ENCODE assay signal across 12 cellular contexts in the genomic region with DNA sequence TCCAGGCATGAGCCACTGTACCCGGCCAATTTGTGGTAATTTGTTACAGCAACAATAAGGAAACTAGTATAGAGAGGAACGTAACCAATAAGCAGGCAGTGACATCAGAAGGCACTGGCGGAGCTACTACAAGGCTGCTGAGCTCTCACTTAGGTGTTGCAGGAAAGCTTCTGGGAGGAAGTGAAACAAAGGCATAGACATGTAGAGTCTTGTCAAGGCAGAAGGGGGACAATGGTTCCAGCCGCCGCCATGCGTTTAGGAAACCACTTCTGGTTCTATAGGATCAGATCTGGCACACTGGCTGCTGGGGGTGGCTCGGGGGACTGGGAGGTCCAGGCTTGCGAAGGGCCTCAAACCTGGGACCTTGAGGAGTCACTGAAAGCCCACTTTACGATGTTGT. TPM values are rescaled to one million over a fixed set of nuclear protein-coding genes. Genes with fewer than 3 reads are reported as not detected.
A peak's percentile ranks its signal among the peaks of the same experiment; 100 is the strongest.
DNase-seq lines count a peak whose midpoint lies in the region; ATAC-seq, FAIRE-seq and TF ChIP-seq lines count a peak whose summit lies in the region.
"Had no signal": no experiment of that assay in that cellular context is flagged by ENCODE, and none has a peak within 500 bp of the region (broad histone marks: within the 10 kb centered on the region; RNA-seq: fewer than 3 reads in every experiment).

No MANE protein-coding gene starts in this region.

- H3K27ac ChIP-seq in H1 (ENCODE audit: low read depth, low read length): no peak overlapping the region
- H3K27ac ChIP-seq: right lobe of liver had no signal

- H2BK20ac ChIP-seq in H1 (ENCODE audit: low read length): no peak overlapping the region

- H2BK120ac ChIP-seq in H1 (replicated peaks; ENCODE audit: low read depth, low read length): no peak overlapping the region

- H2BK5ac ChIP-seq in H1 (ENCODE audit: low read depth, low read length): no peak overlapping the region

- no peak overlapping the region for H3K14ac ChIP-seq in H1 (ENCODE audit: insufficient read length)

- H2BK15ac ChIP-seq in H1 (ENCODE audit: low read length): no peak overlapping the region

- H3K4me1 ChIP-seq in H1 (replicated peaks in 1 of 4; ENCODE audit: control insufficient read depth in 3 of 4, insufficient read depth in 4 of 4, low read length in 3 of 4): no peaks in the 10 kb centered on the region
- H3K4me1 ChIP-seq: right lobe of liver had no signal

- CTCF ChIA-PET in H1 (lab: Charles Lee; ENCODE audit: partially characterized antibody): interaction anchor here (0.8 to 2.2 kb wide), 6 partner anchors 15 to 93 kb away, joined by 3 to 5 read pairs (median 4); partner anchors contain the start of gene CDC42EP4

- H3K36me3 ChIP-seq in H1 (ENCODE audit: control insufficient read depth in 2 of 4, insufficient read depth in 4 of 4, low read length in 3 of 4): no peaks in the 10 kb centered on the region
- H3K36me3 ChIP-seq: right lobe of liver had no signal

- H3K27me3 ChIP-seq in H1 (replicated peaks in 1 of 4; ENCODE audit: control insufficient read depth in 3 of 4, extremely low read depth in 1 of 4, insufficient read depth in 3 of 4, low read length in 3 of 4): no peaks in the 10 kb centered on the region
- H3K27me3 ChIP-seq: right lobe of liver had no signal

- H2AK5ac ChIP-seq in H1 (ENCODE audit: low read depth, low read length): no peak overlapping the region

- no peak overlapping the region for H3K4ac ChIP-seq in H1 (replicated peaks; ENCODE audit: insufficient read length, low read depth, low read length)

- H3K9ac ChIP-seq in H1 (replicated peaks in 1 of 4; ENCODE audit: extremely low read depth in 1 of 4, low read depth in 3 of 4, low read length in 3 of 4): no peak overlapping the region

- DNase-seq in H1 (ENCODE audit: low read depth in 1 of 2, low spot score in 2 of 2): no peak
- DNase-seq in activated CD4-positive, CD25-positive, alpha-beta regulatory T cell (lab: John Stamatoyannopoulos, UW): no peak
- DNase-seq in activated effector memory CD4-positive, alpha-beta T cell treated with Interleukin-2 at 50 U/mL for 16 hours: no peak
- no peak for DNase-seq in activated naive CD4-positive, alpha-beta T cell treated with anti-CD3 and anti-CD28 coated beads, Interleukin-2, amount 50 U/mL, for 16 hours
- no peak for DNase-seq in COR-L47 (lab: John Stamatoyannopoulos, UW)
- DNase-seq: activated CD4-positive, alpha-beta T cell treated with anti-CD3 and anti-CD28 coated beads for 4 hours; NCI-H2029 had no signal

- H2BK12ac ChIP-seq in H1 (ENCODE audit: low read depth, low read length): no peak overlapping the region

- H4K20me1 ChIP-seq in H1 (replicated peaks in 1 of 2; ENCODE audit: control insufficient read depth in 1 of 2, insufficient read depth in 2 of 2, low read length in 2 of 2): no peaks in the 10 kb centered on the region

- POLR2A ChIA-PET in H1 (lab: Charles Lee; ENCODE audit: partially characterized antibody): no interaction called here

- TF ChIP-seq POLR2A in H1 (IDR thresholded peaks at IDR 0.05; ENCODE audit: control extremely low read depth in 1 of 2, low read depth in 2 of 2, low read length in 2 of 2): no peak

- no peak overlapping the region for H3K4me3 ChIP-seq in H1 (ENCODE audit: extremely low read depth in 1 of 4, insufficient read depth in 2 of 4, low read depth in 3 of 4, low read length in 4 of 4)
- H3K4me3 ChIP-seq: right lobe of liver had no signal

- FAIRE-seq in H1 (lab: Jason Lieb, UNC): no peak
- FAIRE-seq: G401.6 had no signal

- peaks cover 5% of the 10 kb centered on the region; the same call in 1 of the 2 replicates for H3K23me2 ChIP-seq in H1 (ENCODE audit: low read depth, low read length)

- no peak overlapping the region for H3K4me2 ChIP-seq in H1 (ENCODE audit: insufficient read depth in 1 of 2, low read depth in 2 of 2, low read length in 2 of 2)

- TF ChIP-seq EP300 in H1 (IDR thresholded peaks at IDR 0.05; ENCODE audit: borderline replicate concordance in 1 of 2, low read depth in 2 of 2, low read length in 2 of 2): no peak

- TF ChIP-seq CTCF in H1 (IDR thresholded peaks at IDR 0.05; ENCODE audit: control extremely low read depth in 1 of 3, insufficient read depth in 1 of 3, low read depth in 1 of 3, low read length in 3 of 3): no peak

- H3K9me3 ChIP-seq in H1 (ENCODE audit: insufficient read depth in 2 of 2, low read depth in 1 of 2, low read length in 1 of 2): peaks cover 0 to 3% of the 10 kb centered on the region in 2 experiments; a peak in 1 of 4 replicates
- H3K9me3 ChIP-seq: right lobe of liver had no signal

- H3K23ac ChIP-seq in H1 (ENCODE audit: insufficient read length): no peak overlapping the region

- WGBS in H1 (ENCODE audit: extremely low coverage in 1 of 2, insufficient coverage in 1 of 2, insufficient read length in 1 of 2, insufficient replicate concordance in 2 of 2, low coverage in 1 of 2, low lambda C conversion rate in 2 of 2, missing lambda C conversion rate in 1 of 2), 2 experiments: 83% methylated on average over 9 of the region's 9 CpGs; no CpG with 5 or more reads in 1 of the 2 experiments

- peak overlapping the region; percentile 30; the same call in 1 of the 2 replicates for H2AFZ ChIP-seq in H1 (ENCODE audit: low read length)

- peak; percentile 95 for ATAC-seq in GM18861 (IDR thresholded peaks at IDR 0.05; ENCODE audit: unreplicated experiment)
- ATAC-seq in GM21825 (IDR thresholded peaks at IDR 0.05; ENCODE audit: unreplicated experiment): peak; percentile 91
- peak; percentile 90 for ATAC-seq in HG03558 (IDR thresholded peaks at IDR 0.05; ENCODE audit: extremely low read depth, unreplicated experiment)
- ATAC-seq: right lobe of liver had no signal

- H3K79me2 ChIP-seq in H1 (ENCODE audit: control insufficient read depth in 1 of 2, insufficient read depth in 2 of 2, low read length in 2 of 2): no peaks in the 10 kb centered on the region

- H3K79me1 ChIP-seq in H1 (ENCODE audit: low read depth, low read length): no peaks in the 10 kb centered on the region

- no peak overlapping the region for H4K5ac ChIP-seq in H1 (ENCODE audit: insufficient read length, low read depth, low read length)

- no peak overlapping the region for H4K91ac ChIP-seq in H1 (replicated peaks; ENCODE audit: insufficient read length, low read length)

- H3K56ac ChIP-seq in H1 (replicated peaks; ENCODE audit: insufficient read length, low read depth, low read length): no peak overlapping the region

- TF ChIP-seq RAD21 in H1 (IDR thresholded peaks at IDR 0.05 in 1 of 2, conservative IDR thresholded peaks at IDR 0.05 in 1 of 2; ENCODE audit: low read depth in 2 of 2, low read length in 2 of 2): no peak

- no peak overlapping the region for H3K18ac ChIP-seq in H1 (ENCODE audit: extremely low read depth, low read length)

- H4K8ac ChIP-seq in H1 (ENCODE audit: extremely low read depth, insufficient read depth, low read length): no peak overlapping the region

TF ChIP-seq in H1, 55 proteins besides CTCF, POLR2A, EP300 and RAD21 (continues in another document):
- no peak for TF ChIP-seq POLR2AphosphoS5 (IDR thresholded peaks at IDR 0.05; ENCODE audit: low read depth, low read length)
- no peak for TF ChIP-seq RNF2 (IDR thresholded peaks at IDR 0.05; ENCODE audit: borderline replicate concordance, low read depth, low read length, missing control alignments, poor library complexity, severe bottlenecking)

RNA-seq across cellular contexts. Expression of gene CPSF4L, which starts 9.4 kb away (rescaled TPM):
- total RNA-seq in H1 (2021; fragmentation: NEBNext Ultra II Directional; extraction: Animal tissue kit (Norgen Biotek cat#: 25700)): not detected in 2 replicates
- 0.28 TPM in 1 of 2 replicates, not detected in the other for polyA plus RNA-seq in H1 (2011; rRNA removed)
- polyA plus RNA-seq in H1 (2011; cell fraction: cytosol; rRNA removed): not detected
- polyA plus RNA-seq in H1 (2011; cell fraction: nucleus; rRNA removed): not detected
- not detected in 4 replicates for polyA plus RNA-seq in H1 (2012, experiment 1 of 2)
- not detected for polyA plus RNA-seq in H1 (2012, experiment 2 of 2)
- polyA plus RNA-seq in H1 (2013, experiment 1 of 2): not detected
- polyA plus RNA-seq in H1 (2013, experiment 2 of 2): not detected
- polyA minus RNA-seq in H1 (2011; rRNA and poly(A)+ RNA removed): not detected in 2 replicates
- polyA minus RNA-seq in H1 (2011; cell fraction: cytosol; rRNA and poly(A)+ RNA removed): not detected
- polyA minus RNA-seq in H1 (2011; cell fraction: nucleus; rRNA and poly(A)+ RNA removed): not detected
- total RNA-seq: right lobe of liver had no signal

RNA-seq across cellular contexts. Expression of gene CDC42EP4, which starts 40.7 kb away (rescaled TPM):
- 12.6 and 13.1 TPM in 2 replicates for total RNA-seq in H1 (2021; fragmentation: NEBNext Ultra II Directional; extraction: Animal tissue kit (Norgen Biotek cat#: 25700))
- polyA plus RNA-seq in H1 (2011; rRNA removed): 8.8 and 13.9 TPM in 2 replicates
- polyA plus RNA-seq in H1 (2011; cell fraction: cytosol; rRNA removed): 10.7 TPM
- 12.2 TPM for polyA plus RNA-seq in H1 (2011; cell fraction: nucleus; rRNA removed)
- 8.2 to 11.6 TPM (median 10.3 TPM) in 4 replicates for polyA plus RNA-seq in H1 (2012, experiment 1 of 2)
- 11.4 TPM for polyA plus RNA-seq in H1 (2012, experiment 2 of 2)
- polyA plus RNA-seq in H1 (2013, experiment 1 of 2): 6.2 TPM
- 6.5 TPM for polyA plus RNA-seq in H1 (2013, experiment 2 of 2)
- 10.9 and 12.7 TPM in 2 replicates for polyA minus RNA-seq in H1 (2011; rRNA and poly(A)+ RNA removed)
- 13.9 TPM for polyA minus RNA-seq in H1 (2011; cell fraction: cytosol; rRNA and poly(A)+ RNA removed)
- polyA minus RNA-seq in H1 (2011; cell fraction: nucleus; rRNA and poly(A)+ RNA removed): 19.5 TPM
